Comparison of ENCODE assay signal across 26 cellular contexts in genomic region chr6:169664227-169664626, GRCh38.
"Had no signal": no experiment of that assay in that cellular context is flagged by ENCODE, and none has a peak within 500 bp of the region (broad histone marks: within the 10 kb centered on the region; RNA-seq: fewer than 3 reads in every experiment).

No MANE protein-coding gene starts in this region.

- H3K4me3 ChIP-seq: heart right ventricle, hepatocyte, left ventricle myocardium inferior, mucosa of descending colon, pancreas, prostate gland, sigmoid colon, spleen, stomach, testis, thyroid gland, transverse colon, upper lobe of left lung had no signal

- H3K36me3 ChIP-seq: prostate gland had no signal

- DNase-seq: heart right ventricle; islet precursor cell; left ventricle myocardium inferior; midbrain; mucosa of descending colon; naive thymus-derived CD4-positive, alpha-beta T cell; nucleus accumbens; posterior cingulate gyrus; retina; right cardiac atrium; sigmoid colon; small intestine; spleen; stimulated activated CD4-positive, alpha-beta T cell treated with anti-CD3 and anti-CD28 coated beads, Interleukin-4, amount 100 ng/mL, for 4 hours; stimulated activated CD8-positive, alpha-beta memory T cell treated with anti-CD3 and anti-CD28 coated beads, Interleukin-4, amount 100 ng/mL, for 48 hours; stimulated activated naive CD8-positive, alpha-beta T cell treated with anti-CD3 and anti-CD28 coated beads, Interleukin-15, Interleukin-2, amounts not matched to agents 100 U/mL and 50 U/mL, for 24 hours; stomach; testis; thyroid gland; transverse colon had no signal

- H3K9me3 ChIP-seq: heart right ventricle, left ventricle myocardium inferior, mucosa of descending colon, pancreas, prostate gland, sigmoid colon, spleen, stomach, testis, thyroid gland, transverse colon, upper lobe of left lung had no signal

- H3K27ac ChIP-seq: heart right ventricle, hepatocyte, left ventricle myocardium inferior, pancreas, prostate gland, sigmoid colon, spleen, stomach, testis, thyroid gland, transverse colon, upper lobe of left lung had no signal

- H3K4me1 ChIP-seq: pancreas, prostate gland, sigmoid colon, stomach, testis, thyroid gland, transverse colon had no signal

- H3K27me3 ChIP-seq: heart right ventricle, hepatocyte, pancreas, sigmoid colon, spleen, stomach, testis, thyroid gland, transverse colon, upper lobe of left lung had no signal

- H2AFZ ChIP-seq: hepatocyte had no signal

- H3K4me2 ChIP-seq: hepatocyte had no signal

- ATAC-seq: mucosa of descending colon; naive thymus-derived CD4-positive, alpha-beta T cell; natural killer cell treated with Interleukin-12 subunit alpha and Interleukin-12 subunit beta and Interleukin-15 and Interleukin-18, amount 100 ng/mL, for 72 hours; pancreas; right cardiac atrium; stimulated activated memory B cell treated with anti-CD40 and anti-IgM and Interleukin-4, amounts not matched to agents 10 μg/mL and 1 μg/mL and 100 μg/mL, for 72 hours; stimulated activated naive CD8-positive, alpha-beta T cell treated with anti-CD3 and anti-CD28 coated beads, Interleukin-15, Interleukin-2, amounts not matched to agents 100 U/mL and 50 U/mL, for 24 hours had no signal
